ENCODE assay signal across 1 cellular context in the genomic region with DNA sequence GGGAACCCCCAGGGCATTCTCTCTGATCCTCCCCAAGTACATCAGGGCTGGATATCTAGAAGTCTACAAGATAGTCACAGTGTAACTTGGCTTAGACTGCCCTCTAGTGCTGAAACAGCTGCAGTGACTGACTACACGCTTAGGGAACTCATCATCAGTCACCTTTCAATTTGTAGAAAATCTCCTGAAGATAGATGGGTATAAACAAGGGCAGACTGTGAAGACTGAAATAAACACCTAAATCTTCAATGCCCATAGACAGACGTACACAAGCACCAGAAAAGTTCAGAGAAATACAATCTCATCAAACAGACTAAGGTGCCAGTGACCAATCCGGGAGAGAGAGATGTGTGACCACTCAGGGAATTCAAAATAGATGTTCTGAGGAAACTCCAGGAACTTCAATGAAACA.
TF ChIP-seq lines count a peak whose summit lies in the region.

No MANE protein-coding gene starts in this region.

TF ChIP-seq in IMR-90, 13 proteins besides CTCF, POLR2A, EP300 and RAD21:
- TF ChIP-seq CHD1 (IDR thresholded peaks at IDR 0.05; ENCODE audit: low read depth, low read length) (no peak), SMC3 (IDR thresholded peaks at IDR 0.05; ENCODE audit: low read depth, low read length) (peak; percentile 83)
